13 cellular contexts compared by ENCODE assay signal in genomic region chr11:86999859-87000753, GRCh38. TPM values are rescaled to one million over a fixed set of nuclear protein-coding genes. Genes with fewer than 3 reads are reported as not detected.
DNase-seq lines count a peak whose midpoint lies in the region; ATAC-seq and TF ChIP-seq lines count a peak whose summit lies in the region.
"Had no signal": no experiment of that assay in that cellular context is flagged by ENCODE, and none has a peak within 500 bp of the region (broad histone marks: within the 10 kb centered on the region; RNA-seq: fewer than 3 reads in every experiment).

No MANE protein-coding gene starts in this region.

- POLR2A ChIA-PET in activated CD4-positive, alpha-beta memory T cell treated with anti-CD3 and anti-CD28 coated beads for 36 hours (lab: Charles Lee) = no interaction called here

- no peaks in the 10 kb centered on the region for H3K9me3 Mint-ChIP-seq in nephron progenitor cell
- H3K9me3 Mint-ChIP-seq in activated CD4-positive, alpha-beta memory T cell treated with anti-CD3 and anti-CD28 coated beads for 36 hours = no peaks in the 10 kb centered on the region
- no peaks in the 10 kb centered on the region for H3K9me3 Mint-ChIP-seq in T-helper 2 cell treated with Interferon-gamma antibody and Interleukin-4, amounts not matched to agents 5 μg/mL and 100 μg/mL, for 36 hours
- H3K9me3 Mint-ChIP-seq: CD8-positive, alpha-beta T cell had no signal

- H3K4me1 Mint-ChIP-seq in nephron progenitor cell = peaks cover 16% of the 10 kb centered on the region
- H3K4me1 Mint-ChIP-seq in activated CD4-positive, alpha-beta memory T cell treated with anti-CD3 and anti-CD28 coated beads for 36 hours (ENCODE audit: low read depth) = no peaks in the 10 kb centered on the region
- peaks cover 4% of the 10 kb centered on the region for H3K4me1 Mint-ChIP-seq in T-helper 2 cell treated with Interferon-gamma antibody and Interleukin-4, amounts not matched to agents 5 μg/mL and 100 μg/mL, for 36 hours (ENCODE audit: low read depth)
- H3K4me1 Mint-ChIP-seq: naive B cell had no signal

- H3K27ac Mint-ChIP-seq in nephron progenitor cell = peak overlapping the region; percentile 15
- no peak overlapping the region for H3K27ac Mint-ChIP-seq in activated CD4-positive, alpha-beta memory T cell treated with anti-CD3 and anti-CD28 coated beads for 36 hours
- H3K27ac Mint-ChIP-seq in T-helper 2 cell treated with Interferon-gamma antibody and Interleukin-4, amounts not matched to agents 5 μg/mL and 100 μg/mL, for 36 hours = no peak overlapping the region
- H3K27ac Mint-ChIP-seq: CD8-positive, alpha-beta T cell; naive B cell had no signal

- ATAC-seq in HG02852 (IDR thresholded peaks at IDR 0.05; ENCODE audit: unreplicated experiment) (no peak), GM21423 (IDR thresholded peaks at IDR 0.05; ENCODE audit: unreplicated experiment) (no peak)
- ATAC-seq: CD8-positive, alpha-beta T cell had no signal

- CTCF ChIA-PET in activated CD4-positive, alpha-beta memory T cell treated with anti-CD3 and anti-CD28 coated beads for 36 hours (lab: Charles Lee) = interaction anchor here (0.8 to 1.3 kb wide), 3 partner anchors 20 to 283 kb away, joined by 3 to 4 read pairs (median 3); no protein-coding TSS in a partner anchor

- no peak overlapping the region for H3K4me3 Mint-ChIP-seq in nephron progenitor cell
- H3K4me3 Mint-ChIP-seq in activated CD4-positive, alpha-beta memory T cell treated with anti-CD3 and anti-CD28 coated beads for 36 hours = no peak overlapping the region
- H3K4me3 Mint-ChIP-seq in T-helper 2 cell treated with Interferon-gamma antibody and Interleukin-4, amounts not matched to agents 5 μg/mL and 100 μg/mL, for 36 hours = no peak overlapping the region
- H3K4me3 Mint-ChIP-seq: CD8-positive, alpha-beta T cell; naive B cell had no signal

- DNase-seq in DMS53 treated with DMSO at 0.1 percent for 48 hours (lab: John Stamatoyannopoulos, UW; ENCODE audit: unreplicated experiment) (peak; percentile 69), NCI-H69 (lab: John Stamatoyannopoulos, UW) (peak; percentile 30), epithelial cell of esophagus (ENCODE audit: low read depth) (peak; percentile 27), nephron progenitor cell (no peak)
- DNase-seq in activated CD4-positive, alpha-beta memory T cell treated with anti-CD3 and anti-CD28 coated beads for 36 hours = no peak
- DNase-seq in T-helper 2 cell treated with Interferon-gamma antibody and Interleukin-4, amounts not matched to agents 5 μg/mL and 100 μg/mL, for 36 hours (ENCODE audit: low spot score) = no peak
- DNase-seq: activated CD8-positive, alpha-beta memory T cell treated with anti-CD3 and anti-CD28 coated beads for 24 hours; CD8-positive, alpha-beta T cell; naive B cell; stimulated activated CD4-positive, alpha-beta T cell treated with anti-CD3 and anti-CD28 coated beads, Interleukin-2, amount 100 ng/mL, for 24 hours; substantia nigra had no signal

- H3K36me3 Mint-ChIP-seq in nephron progenitor cell (ENCODE audit: low read depth) = no peaks in the 10 kb centered on the region
- H3K36me3 Mint-ChIP-seq in activated CD4-positive, alpha-beta memory T cell treated with anti-CD3 and anti-CD28 coated beads for 36 hours = no peaks in the 10 kb centered on the region
- no peaks in the 10 kb centered on the region for H3K36me3 Mint-ChIP-seq in T-helper 2 cell treated with Interferon-gamma antibody and Interleukin-4, amounts not matched to agents 5 μg/mL and 100 μg/mL, for 36 hours (ENCODE audit: low read depth)
- H3K36me3 Mint-ChIP-seq: CD8-positive, alpha-beta T cell; naive B cell had no signal

- no peak for TF ChIP-seq CTCF in epithelial cell of esophagus (IDR thresholded peaks at IDR 0.05; ENCODE audit: insufficient read depth, low read depth, low read length, missing control alignments)
- no peak for TF ChIP-seq CTCF in nephron progenitor cell (IDR thresholded peaks at IDR 0.05)

- intact Hi-C loops in activated CD4-positive, alpha-beta memory T cell treated with anti-CD3 and anti-CD28 coated beads for 36 hours (cut with micrococcal nuclease) = no loop called here

- H3K27me3 Mint-ChIP-seq in nephron progenitor cell (ENCODE audit: low read depth, poor library complexity) = no peaks in the 10 kb centered on the region
- no peaks in the 10 kb centered on the region for H3K27me3 Mint-ChIP-seq in activated CD4-positive, alpha-beta memory T cell treated with anti-CD3 and anti-CD28 coated beads for 36 hours
- no peaks in the 10 kb centered on the region for H3K27me3 Mint-ChIP-seq in T-helper 2 cell treated with Interferon-gamma antibody and Interleukin-4, amounts not matched to agents 5 μg/mL and 100 μg/mL, for 36 hours (ENCODE audit: low read depth)

- no peak overlapping the region for H3K4me3 ChIP-seq in epithelial cell of esophagus (ENCODE audit: low read length)

RNA-seq across cellular contexts. Expression of gene TMEM135, which starts 37.6 kb away (rescaled TPM):
- total RNA-seq in activated CD4-positive, alpha-beta memory T cell treated with anti-CD3 and anti-CD28 coated beads for 36 hours = 10 to 100 TPM; 16.7 to 27.5 TPM

RNA-seq across cellular contexts. Expression of gene FZD4, which starts 44.9 kb away (rescaled TPM):
- under 1 TPM; 0.33 to 0.36 TPM for total RNA-seq in activated CD4-positive, alpha-beta memory T cell treated with anti-CD3 and anti-CD28 coated beads for 36 hours

Comparison
In these comparisons a context has a peak if more than half of its experiments do, and no peak if none do; other contexts are left out.
1. DNase-seq: peak in DMS53 treated with DMSO at 0.1 percent for 48 hours (single experiment), NCI-H69 (single experiment) and epithelial cell of esophagus (single experiment); none in nephron progenitor cell (single experiment), activated CD4-positive, alpha-beta memory T cell treated with anti-CD3 and anti-CD28 coated beads for 36 hours (single experiment) and T-helper 2 cell treated with Interferon-gamma antibody and Interleukin-4, amounts not matched to agents 5 μg/mL and 100 μg/mL, for 36 hours (single experiment).